Comparison of ENCODE assay signal across 8 cellular contexts in the genomic region with DNA sequence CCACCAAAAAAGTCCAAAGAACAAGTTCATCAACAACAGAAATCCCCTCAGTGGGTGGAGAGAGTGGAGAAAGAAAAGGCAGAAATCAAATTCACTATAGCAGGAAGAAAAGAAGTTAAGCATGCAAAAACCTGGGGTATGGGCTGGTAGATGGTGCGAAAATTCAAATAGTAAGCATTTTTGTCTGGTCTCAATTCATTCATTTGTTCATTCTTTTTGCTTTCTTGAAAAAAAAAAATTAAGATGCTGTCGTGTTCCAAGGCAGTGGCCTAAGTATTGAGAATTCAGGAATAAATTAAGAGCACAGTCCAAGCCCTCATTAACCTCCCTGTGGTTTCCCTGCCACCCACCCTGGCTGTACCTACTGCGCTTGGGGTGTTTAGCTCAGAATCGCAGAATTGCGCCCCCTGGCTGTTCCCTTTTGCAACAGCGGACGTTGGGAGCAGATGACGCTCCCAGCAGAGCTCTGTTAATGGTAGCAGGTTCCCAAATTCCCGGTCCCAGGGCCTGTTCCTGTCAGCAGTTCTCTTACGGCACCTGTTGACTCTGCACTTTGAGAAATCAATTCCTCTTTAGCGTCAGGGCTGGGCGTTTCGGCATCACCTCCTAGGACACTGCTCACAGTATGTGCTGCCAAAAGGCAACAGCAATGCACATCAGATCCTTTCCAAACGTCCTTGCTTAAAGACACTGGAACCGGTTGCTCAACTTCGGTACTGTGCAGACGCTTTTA. TPM values are rescaled to one million over a fixed set of nuclear protein-coding genes. Genes with fewer than 3 reads are reported as not detected.
DNase-seq lines count a peak whose midpoint lies in the region; TF ChIP-seq lines count a peak whose summit lies in the region.

No MANE protein-coding gene starts in this region.

- no peak overlapping the region for H3K4me3 Mint-ChIP-seq in H9

- no peak overlapping the region for H3T11ph ChIP-seq in H9 (ENCODE audit: low read length)

- no peak overlapping the region for H3K56ac ChIP-seq in H9 (ENCODE audit: insufficient read length, low read depth, low read length)

- H2AFZ ChIP-seq in H9 (ENCODE audit: low read length): no peak overlapping the region

- H4K91ac ChIP-seq in H9 (ENCODE audit: insufficient read length, low read depth, low read length): no peak overlapping the region

- H3K27ac ChIP-seq in H9 (ENCODE audit: insufficient read length, low read depth, low read length) (no peak overlapping the region), VCaP (no peak overlapping the region), dorsolateral prefrontal cortex (no peak overlapping the region), colonic mucosa (no peak overlapping the region)

- H3K4me1 Mint-ChIP-seq in H9: peaks cover 24 to 25% of the 10 kb centered on the region in 2 experiments

- DNase-seq in H9 (peak; percentile 86), choroid plexus epithelial cell (ENCODE audit: low read depth) (no peak), NCI-H128 (lab: John Stamatoyannopoulos, UW; ENCODE audit: unreplicated experiment) (no peak), dorsolateral prefrontal cortex (no peak), colonic mucosa (no peak), G401 (ENCODE audit: low spot score) (no peak)
- DNase-seq in stimulated activated CD4-positive, alpha-beta T cell treated with anti-CD3 and anti-CD28 coated beads, Interleukin-1b, Interleukin-23, amount 100 ng/mL, for 48 hours: peak; percentile 33

- H3K36me3 ChIP-seq in colonic mucosa: no peaks in the 10 kb centered on the region

- H3K18ac ChIP-seq in H9 (ENCODE audit: insufficient read length, low read depth, low read length): no peak overlapping the region

- no peak overlapping the region for H2BK5ac ChIP-seq in H9 (ENCODE audit: insufficient read length, low read length)

- peaks cover 2% of the 10 kb centered on the region; the same call in 1 of the 2 replicates for H3K27me3 Mint-ChIP-seq in H9 (ENCODE audit: low read depth)

- no peak overlapping the region for H4K5ac ChIP-seq in H9 (ENCODE audit: insufficient read length, low read depth, low read length)

- H3K79me2 ChIP-seq in H9 (ENCODE audit: insufficient read depth, low read length): no peaks in the 10 kb centered on the region

- H2BK15ac ChIP-seq in H9 (ENCODE audit: low read depth, low read length): no peak overlapping the region

- no peak overlapping the region for H2BK120ac ChIP-seq in H9 (ENCODE audit: low read depth, low read length, poor library complexity, severe bottlenecking)

- H3K23ac ChIP-seq in H9 (ENCODE audit: insufficient read length, low read depth, low read length): no peak overlapping the region

- no CpG with 5 or more reads among the region's 17 CpGs for WGBS in H9 (ENCODE audit: extremely low coverage, insufficient read length, low lambda C conversion rate)

- H3K4ac ChIP-seq in H9 (ENCODE audit: low read depth, low read length): no peak overlapping the region

- H3K9ac ChIP-seq in H9 (ENCODE audit: extremely low read depth, insufficient read length, low read length) (no peak overlapping the region), colonic mucosa (ENCODE audit: low read depth in 2 of 2, low read length in 2 of 2) (no peak overlapping the region)

- H4K8ac ChIP-seq in H9 (replicated peaks; ENCODE audit: insufficient read length, low read depth, low read length): no peak overlapping the region

- H3K23me2 ChIP-seq in H9 (ENCODE audit: insufficient read length, low read depth, low read length, poor library complexity, severe bottlenecking): no peaks in the 10 kb centered on the region

- H3K4me2 ChIP-seq in H9 (ENCODE audit: insufficient read depth, insufficient read length, low read length): no peak overlapping the region

- H2AK5ac ChIP-seq in H9 (ENCODE audit: insufficient read length, low read length): no peak overlapping the region

- no peaks in the 10 kb centered on the region for H3K9me3 ChIP-seq in H9 (ENCODE audit: control insufficient read depth, low read depth, low read length)
- H3K9me3 ChIP-seq in colonic mucosa: no peaks in the 10 kb centered on the region

- no peak overlapping the region for H3K14ac ChIP-seq in H9 (ENCODE audit: insufficient read depth, low read length)

- no peak overlapping the region for H3K27ac Mint-ChIP-seq in H9

- H3K79me1 ChIP-seq in H9 (ENCODE audit: insufficient read depth, low read depth, low read length, poor library complexity, severe bottlenecking): no peaks in the 10 kb centered on the region

- H3K27me3 ChIP-seq in H9 (ENCODE audit: insufficient read depth, low read length): no peaks in the 10 kb centered on the region
- no peaks in the 10 kb centered on the region for H3K27me3 ChIP-seq in dorsolateral prefrontal cortex
- no peaks in the 10 kb centered on the region for H3K27me3 ChIP-seq in colonic mucosa

- in situ Hi-C loops in G401 (cut with HindIII; ENCODE audit: low sequenced_read_pairs): no loop called here

- no peaks in the 10 kb centered on the region for H3K9me3 Mint-ChIP-seq in H9

- H2BK20ac ChIP-seq in H9 (ENCODE audit: low read depth, low read length, poor library complexity, severe bottlenecking): no peak overlapping the region

- H3K4me1 ChIP-seq in H9 (ENCODE audit: insufficient read depth, low read length) (no peaks in the 10 kb centered on the region), colonic mucosa (peaks cover 11% of the 10 kb centered on the region)

- intact Hi-C loops in dorsolateral prefrontal cortex (cut with DNase I): no loop called here
- intact Hi-C loops in colonic mucosa (cut with DNase I): loop anchor here (5.0 kb wide), 1 partner anchor 57 kb away; no protein-coding TSS in a partner anchor

- H4K20me1 ChIP-seq in H9 (ENCODE audit: control insufficient read depth, insufficient read depth, insufficient read length): no peaks in the 10 kb centered on the region

- no peak overlapping the region for H3K4me3 ChIP-seq in choroid plexus epithelial cell (ENCODE audit: low read depth, low read length)
- H3K4me3 ChIP-seq in dorsolateral prefrontal cortex: no peak overlapping the region
- H3K4me3 ChIP-seq in colonic mucosa: no peak overlapping the region

- no peaks in the 10 kb centered on the region for H3K36me3 Mint-ChIP-seq in H9 (ENCODE audit: insufficient read depth in 1 of 3, low read depth in 3 of 3)

- H2BK12ac ChIP-seq in H9 (ENCODE audit: insufficient read length, low read depth, low read length): no peak overlapping the region

- TF ChIP-seq CTCF in H9 (conservative IDR thresholded peaks at IDR 0.05) (peak; percentile 95), VCaP (conservative IDR thresholded peaks at IDR 0.05) (peak; percentile 25; the same call in 1 of the 2 replicates), choroid plexus epithelial cell (conservative IDR thresholded peaks at IDR 0.05; ENCODE audit: low read depth, low read length) (peak; percentile 44), dorsolateral prefrontal cortex (IDR thresholded peaks at IDR 0.05 in 54 of 56, conservative IDR thresholded peaks at IDR 0.05 in 2 of 56; ENCODE audit: low read depth in 1 of 56, partially characterized antibody in 56 of 56) (peak in 23 of 56 donors; percentile 8 to 35 (median 19)), colonic mucosa (IDR thresholded peaks at IDR 0.05) (no peak)

RNA-seq across cellular contexts. Expression of a gene that starts 34.0 kb away (rescaled TPM):
- 19.0 and 19.6 TPM in 2 replicates for total RNA-seq in H9 (2021)
- 100 to 1,000 TPM in 28 of 120 experiments, 10 to 100 TPM in 92; 27.5 to 131 (median 86.0) TPM for total RNA-seq in dorsolateral prefrontal cortex
- 10 to 100 TPM; 13.9 to 16.9 TPM for total RNA-seq in colonic mucosa
- 7.5 and 13.1 TPM in 2 replicates for total RNA-seq in G401 (2014; rRNA removed; shearing (Covaris generic))

Comparison
In these comparisons a context has a peak if more than half of its experiments do, and no peak if none do; other contexts are left out.
1. DNase-seq: peak in H9 (single experiment) and stimulated activated CD4-positive, alpha-beta T cell treated with anti-CD3 and anti-CD28 coated beads, Interleukin-1b, Interleukin-23, amount 100 ng/mL, for 48 hours (single experiment); none in choroid plexus epithelial cell (single experiment), NCI-H128 (single experiment), dorsolateral prefrontal cortex (0 of 10), colonic mucosa (single experiment) and G401 (single experiment).